Comparison of ENCODE assay signal across 8 cellular contexts in genomic region chr1:161013591-161014513, GRCh38.
DNase-seq lines count a peak whose midpoint lies in the region; ATAC-seq and TF ChIP-seq lines count a peak whose summit lies in the region.

No MANE protein-coding gene starts in this region.

- peak; percentile 98 for DNase-seq in NB4 (ENCODE audit: low read depth)
- peak; percentile 21 to 35 for DNase-seq in activated CD8-positive, alpha-beta memory T cell treated with anti-CD3 and anti-CD28 coated beads for 1 hour (ENCODE audit: extremely low read depth in 1 of 2, low read depth in 1 of 2)
- DNase-seq in epithelial cell of esophagus (ENCODE audit: low read depth) = peak; percentile 99
- DNase-seq in stimulated activated naive CD4-positive, alpha-beta T cell (lab: John Stamatoyannopoulos, UW) = peak; percentile 16 to 57 (median 48)
- DNase-seq in NCI-H774 (lab: John Stamatoyannopoulos, UW) = no peak

- peak; percentile 84 for ATAC-seq in HG02623 (IDR thresholded peaks at IDR 0.05; ENCODE audit: unreplicated experiment)

- no peak for TF ChIP-seq POLR2A in NB4 (IDR thresholded peaks at IDR 0.05; ENCODE audit: extremely low read depth, insufficient read length)

- H3K4me3 ChIP-seq in GM12875 (ENCODE audit: low read depth, low read length) = peak overlapping the region; percentile 0
- peak overlapping the region; percentile 44 for H3K4me3 ChIP-seq in NB4 (ENCODE audit: low read depth, low read length)
- peak overlapping the region; percentile 9 for H3K4me3 ChIP-seq in epithelial cell of esophagus (ENCODE audit: low read length)
- peak overlapping the region in 1 of 2 donors; percentile 47 for H3K4me3 ChIP-seq in muscle layer of duodenum (ENCODE audit: low read depth in 1 of 2, low read length in 2 of 2)

- no peak for TF ChIP-seq CTCF in GM12875 (IDR thresholded peaks at IDR 0.05; ENCODE audit: borderline replicate concordance, insufficient read depth, low read depth, low read length)
- no peak for TF ChIP-seq CTCF in NB4 (IDR thresholded peaks at IDR 0.05; ENCODE audit: low read depth, low read length)
- TF ChIP-seq CTCF in epithelial cell of esophagus (IDR thresholded peaks at IDR 0.05; ENCODE audit: insufficient read depth, low read depth, low read length, missing control alignments) = peak; percentile 3

- H3K36me3 ChIP-seq in muscle layer of duodenum (ENCODE audit: control insufficient read depth in 1 of 2, insufficient read depth in 2 of 2, low read length in 2 of 2) = no peaks in the 10 kb centered on the region

- peaks cover 0 to 19% of the 10 kb centered on the region in 2 donors for H3K4me1 ChIP-seq in muscle layer of duodenum (ENCODE audit: control insufficient read depth in 1 of 2, insufficient read depth in 2 of 2, low read length in 2 of 2)

- no peaks in the 10 kb centered on the region for H3K9me3 ChIP-seq in muscle layer of duodenum (ENCODE audit: control insufficient read depth in 1 of 2, low read length in 2 of 2)

- H3K27me3 ChIP-seq in muscle layer of duodenum (ENCODE audit: low read depth, low read length) = no peaks in the 10 kb centered on the region

- peak overlapping the region; percentile 97 for H3K27ac ChIP-seq in muscle layer of duodenum (ENCODE audit: low read length)
